8 cellular contexts compared by ENCODE assay signal in genomic region chr17:72122668-72123495, GRCh38. TPM values are rescaled to one million over a fixed set of nuclear protein-coding genes. Genes with fewer than 3 reads are reported as not detected.
DNase-seq lines count a peak whose midpoint lies in the region; ATAC-seq and TF ChIP-seq lines count a peak whose summit lies in the region.

No MANE protein-coding gene starts in this region.

- no peak for ATAC-seq in HG02763 (IDR thresholded peaks at IDR 0.05; ENCODE audit: unreplicated experiment)
- ATAC-seq in GM18517 (IDR thresholded peaks at IDR 0.05; ENCODE audit: unreplicated experiment) = no peak
- ATAC-seq in GM18858 (IDR thresholded peaks at IDR 0.05; ENCODE audit: unreplicated experiment) = no peak

- DNase-seq in GM10266 (ENCODE audit: extremely low spot score) = peak; percentile 81
- DNase-seq in RPMI7951 (ENCODE audit: low read depth) = peak; percentile 38
- peak; percentile 63 for DNase-seq in fibroblast of villous mesenchyme (ENCODE audit: low read depth)
- DNase-seq in putamen (ENCODE audit: low spot score) = peak; percentile 20
- DNase-seq in COR-L47 (lab: John Stamatoyannopoulos, UW) = no peak

- no peak for TF ChIP-seq CTCF in GM10266 (IDR thresholded peaks at IDR 0.05; ENCODE audit: control insufficient read depth, insufficient read depth, low read depth, missing control alignments)
- no peak for TF ChIP-seq CTCF in fibroblast of villous mesenchyme (IDR thresholded peaks at IDR 0.05; ENCODE audit: insufficient read depth, low read depth, low read length)

- peak overlapping the region; percentile 83 for H3K4me3 ChIP-seq in fibroblast of villous mesenchyme (ENCODE audit: low read depth, low read length)

RNA-seq across cellular contexts. Expression of gene SOX9, which starts 2.1 kb away (rescaled TPM):
- 6.7 and 9.0 TPM in 2 replicates for total RNA-seq in RPMI7951 (2014; rRNA removed; shearing (Covaris generic))
- total RNA-seq in fibroblast of villous mesenchyme = 1.3 and 1.7 TPM in 2 replicates
